Comparison of ENCODE assay signal across 1 cellular context in genomic region chr20:33299111-33299603, GRCh38.
TF ChIP-seq lines count a peak whose summit lies in the region.

No MANE protein-coding gene starts in this region.

TF ChIP-seq in GM12878, 131 proteins besides CTCF, POLR2A, EP300 and RAD21 (continued from another document):
- TF ChIP-seq USF2 (IDR thresholded peaks at IDR 0.05; ENCODE audit: borderline replicate concordance, low read depth, low read length), result no peak
- TF ChIP-seq CREB1 (IDR thresholded peaks at IDR 0.05; ENCODE audit: low read depth), result peak; percentile 60; the same call in 1 of the 2 replicates
- TF ChIP-seq LARP7 (IDR thresholded peaks at IDR 0.05), result no peak
- no peak for TF ChIP-seq SKIL (IDR thresholded peaks at IDR 0.05; ENCODE audit: low read depth, poor library complexity, severe bottlenecking)
- TF ChIP-seq YY1 (IDR thresholded peaks at IDR 0.05; ENCODE audit: low read depth, low read length), result peak; percentile 59
- no peak for TF ChIP-seq FOXM1 (IDR thresholded peaks at IDR 0.05; ENCODE audit: low read depth, low read length)
- TF ChIP-seq POU2F2 (IDR thresholded peaks at IDR 0.05; ENCODE audit: borderline replicate concordance, low read depth, low read length), result no peak
- no peak for TF ChIP-seq CEBPB (IDR thresholded peaks at IDR 0.05; ENCODE audit: borderline replicate concordance in 1 of 2, low read depth in 2 of 2, low read length in 2 of 2)
- TF ChIP-seq NR2C1 (IDR thresholded peaks at IDR 0.05), result no peak
- TF ChIP-seq CBX3 (IDR thresholded peaks at IDR 0.05; ENCODE audit: borderline replicate concordance, low read depth), result no peak
- no peak for TF ChIP-seq IRF5 (IDR thresholded peaks at IDR 0.05; ENCODE audit: borderline replicate concordance)
- TF ChIP-seq BHLHE40 (IDR thresholded peaks at IDR 0.05; ENCODE audit: borderline replicate concordance in 1 of 2, low read depth in 2 of 2, low read length in 1 of 2), result 0 out of 4 replicates have a peak, but pooled peaks of 1 of the 2 experiments have one; percentile 19
- no peak for TF ChIP-seq MXI1 (IDR thresholded peaks at IDR 0.05; ENCODE audit: low read depth, low read length)
- TF ChIP-seq RELA (IDR thresholded peaks at IDR 0.05; ENCODE audit: borderline replicate concordance, partially characterized antibody), result peak; percentile 24
